24 cellular contexts compared by ENCODE assay signal in the genomic region with DNA sequence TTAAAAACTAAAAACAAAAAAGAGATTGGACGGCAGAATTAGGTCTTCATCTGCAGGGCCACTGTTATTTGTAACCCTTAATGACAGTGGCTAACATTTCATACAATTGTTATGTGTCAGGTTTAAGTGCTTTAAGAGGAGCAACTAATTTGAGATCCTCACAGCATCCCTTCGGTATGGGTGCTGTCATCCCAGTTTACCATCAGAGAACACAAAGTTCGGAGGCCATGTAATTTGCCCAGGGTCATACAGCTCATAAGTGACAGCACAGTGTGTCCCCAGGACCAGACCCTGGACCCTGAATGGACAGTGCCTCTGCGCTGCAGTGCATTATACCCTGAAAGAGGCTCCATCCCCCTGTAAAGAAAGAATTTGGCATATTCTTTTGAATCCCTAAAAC.
A peak's percentile ranks its signal among the peaks of the same experiment; 100 is the strongest.
DNase-seq lines count a peak whose midpoint lies in the region; ATAC-seq, FAIRE-seq and TF ChIP-seq lines count a peak whose summit lies in the region.
"Had no signal": no experiment of that assay in that cellular context is flagged by ENCODE, and none has a peak within 500 bp of the region (broad histone marks: within the 10 kb centered on the region; RNA-seq: fewer than 3 reads in every experiment).

No MANE protein-coding gene starts in this region.

- CTCF ChIA-PET in Caco-2 (lab: Charles Lee) (interaction anchor here (1.5 kb wide), 1 partner anchor 23 kb away, joined by 5 read pairs; no protein-coding TSS in a partner anchor), Panc1 (lab: Charles Lee) (no interaction called here)

- no peaks in the 10 kb centered on the region for H3K9me3 ChIP-seq in Caco-2
- H3K9me3 ChIP-seq in Panc1 (ENCODE audit: control insufficient read depth, insufficient read depth, low read depth, low read length) = no peaks in the 10 kb centered on the region
- no peaks in the 10 kb centered on the region for H3K9me3 ChIP-seq in gastroesophageal sphincter
- no peaks in the 10 kb centered on the region for H3K9me3 ChIP-seq in gastrocnemius medialis
- H3K9me3 ChIP-seq in kidney (ENCODE audit: control insufficient read depth in 1 of 2, low read length in 2 of 2) = no peaks in the 10 kb centered on the region
- H3K9me3 ChIP-seq: breast epithelium, colonic mucosa, esophagus squamous epithelium, HAP-1, lower lobe of right lung had no signal

- TF ChIP-seq CTCF in Caco-2 (IDR thresholded peaks at IDR 0.05; ENCODE audit: insufficient read depth in 1 of 2, low read depth in 1 of 2, low read length in 1 of 2, severe bottlenecking in 1 of 2, unreplicated experiment in 1 of 2) (no peak), Panc1 (IDR thresholded peaks at IDR 0.05) (no peak), gastroesophageal sphincter (IDR thresholded peaks at IDR 0.05) (no peak), gastrocnemius medialis (IDR thresholded peaks at IDR 0.05 in 4 of 5, conservative IDR thresholded peaks at IDR 0.05 in 1 of 5) (no peak), kidney (IDR thresholded peaks at IDR 0.05; ENCODE audit: borderline replicate concordance, extremely low read depth, insufficient read depth) (no peak)

- POLR2A ChIA-PET in Caco-2 (lab: Charles Lee) = interaction anchor here (1.1 kb wide), 1 partner anchor 9 kb away, joined by 3 read pairs; no protein-coding TSS in a partner anchor
- POLR2A ChIA-PET in Panc1 (lab: Charles Lee) = interaction anchor here (0.6 kb wide), 1 partner anchor 10 kb away, joined by 3 read pairs; no protein-coding TSS in a partner anchor

- no peak for TF ChIP-seq EP300 in gastroesophageal sphincter (IDR thresholded peaks at IDR 0.05)

- ATAC-seq in Panc1 (no peak), gastroesophageal sphincter (no peak), gastrocnemius medialis (no peak)
- ATAC-seq: activated CD8-positive, alpha-beta T cell treated with anti-CD3 and anti-CD28 coated beads, Interleukin-2, amount 10 ng/mL, durations not matched to agents 7 days and 5 days had no signal

- BruUV-seq in Caco-2 (replicated peaks; lab: Mats Ljungman, UMichigan) = no TSS peak
- BruUV-seq in Panc1 (replicated peaks; lab: Mats Ljungman, UMichigan) = no TSS peak

- H3K36me3 Mint-ChIP-seq in Caco-2 (ENCODE audit: insufficient read depth, unreplicated experiment) = peaks cover 98% of the 10 kb centered on the region
- H3K36me3 Mint-ChIP-seq: CD14-positive monocyte had no signal

- in situ Hi-C loops in Panc1 (cut with HindIII; ENCODE audit: low pct_unique_long_range_greater_than_20kb, low sequenced_read_pairs) = no loop called here
- in situ Hi-C loops in gastrocnemius medialis (cut with MboI; ENCODE audit: low sequenced_read_pairs in 4 of 4) = no loop called here

- 86 to 95% methylated on average over 1 to 2 of the region's 4 CpGs for WGBS in gastroesophageal sphincter (ENCODE audit: low coverage in 1 of 2), 2 donors

- intact Hi-C loops in Caco-2 (cut with micrococcal nuclease; ENCODE audit: unreplicated experiment) (no loop called here), Panc1 (cut with micrococcal nuclease; ENCODE audit: unreplicated experiment) (no loop called here), gastrocnemius medialis (cut with DNase I; ENCODE audit: low total_unique reads) (no loop called here), kidney (cut with DNase I) (no loop called here)

- H3K36me3 ChIP-seq in Caco-2 (ENCODE audit: control insufficient read depth, insufficient read depth, low read length) = no peaks in the 10 kb centered on the region
- H3K36me3 ChIP-seq in Panc1 (ENCODE audit: control insufficient read depth, insufficient read depth, low read length) = peaks cover 71% of the 10 kb centered on the region
- peaks cover 0 to 50% of the 10 kb centered on the region in 2 donors for H3K36me3 ChIP-seq in gastroesophageal sphincter
- H3K36me3 ChIP-seq in gastrocnemius medialis = peaks cover 0 to 46% of the 10 kb centered on the region in 2 donors
- peaks cover 17 to 29% of the 10 kb centered on the region in 2 donors for H3K36me3 ChIP-seq in kidney (ENCODE audit: control insufficient read depth in 1 of 2, insufficient read depth in 2 of 2, low read length in 2 of 2)
- H3K36me3 ChIP-seq: colonic mucosa had no signal

- H3K9ac ChIP-seq in kidney (ENCODE audit: low read length in 2 of 2) = no peak overlapping the region

- H3K4me1 Mint-ChIP-seq in Caco-2 (ENCODE audit: low read depth, unreplicated experiment) = peaks cover 79% of the 10 kb centered on the region

- DNase-seq in Caco-2 = no peak
- DNase-seq in Panc1 (ENCODE audit: low read depth, low spot score) = no peak
- no peak for DNase-seq in gastrocnemius medialis
- no peak for DNase-seq in NCI-H345 (lab: John Stamatoyannopoulos, UW)
- no peak for DNase-seq in kidney
- DNase-seq in medulla oblongata (ENCODE audit: extremely low spot score) = no peak
- DNase-seq: activated CD4-positive, alpha-beta T cell treated with anti-CD3 and anti-CD28 coated beads for 1 hour; activated CD8-positive, alpha-beta T cell treated with anti-CD3 and anti-CD28 coated beads, Interleukin-2, amount 10 ng/mL, durations not matched to agents 7 days and 5 days; activated gamma-delta T cell; activated T-cell treated with anti-CD3 and anti-CD28 coated beads for 4 hours; colonic mucosa; esophagus squamous epithelium; lower lobe of right lung; NCI-H1092; NCI-H1930; NCI-H226; NCI-H748 treated with DMSO at 0.1 percent for 48 hours; SHP77 treated with DMSO at 0.1 percent for 48 hours had no signal

- no peak for TF ChIP-seq POLR2A in gastroesophageal sphincter (IDR thresholded peaks at IDR 0.05)
- no peak for TF ChIP-seq POLR2A in gastrocnemius medialis (IDR thresholded peaks at IDR 0.05)

- H3K27me3 ChIP-seq in Caco-2 (replicated peaks; ENCODE audit: control insufficient read depth, insufficient read depth, low read length) (no peaks in the 10 kb centered on the region), Panc1 (ENCODE audit: control insufficient read depth, insufficient read depth, low read length) (no peaks in the 10 kb centered on the region), gastroesophageal sphincter (no peaks in the 10 kb centered on the region), gastrocnemius medialis (no peaks in the 10 kb centered on the region)
- H3K27me3 ChIP-seq: breast epithelium, colonic mucosa, esophagus squamous epithelium had no signal

- H3K4me3 ChIP-seq in Caco-2 (ENCODE audit: low read depth, low read length) = no peak overlapping the region
- no peak overlapping the region for H3K4me3 ChIP-seq in Panc1 (ENCODE audit: low read depth in 2 of 2, low read length in 2 of 2)
- H3K4me3 ChIP-seq in gastroesophageal sphincter = no peak overlapping the region
- H3K4me3 ChIP-seq in gastrocnemius medialis = no peak overlapping the region
- H3K4me3 ChIP-seq in kidney (ENCODE audit: low read length in 2 of 2) = no peak overlapping the region
- H3K4me3 ChIP-seq: breast epithelium, colonic mucosa, esophagus squamous epithelium, HAP-1, lower lobe of right lung had no signal

- H3K4me1 ChIP-seq in Caco-2 (peaks cover 95% of the 10 kb centered on the region), Panc1 (ENCODE audit: control insufficient read depth, insufficient read depth, low read length) (peaks cover 85% of the 10 kb centered on the region), gastroesophageal sphincter (peaks cover 26 to 73% (median 50%) of the 10 kb centered on the region in 3 donors), gastrocnemius medialis (peaks cover 53 to 58% of the 10 kb centered on the region in 2 donors), kidney (ENCODE audit: control insufficient read depth in 1 of 2, insufficient read depth in 1 of 2, low read depth in 1 of 2, low read length in 2 of 2) (peaks cover 11 to 33% of the 10 kb centered on the region in 2 donors)
- H3K4me1 ChIP-seq: colonic mucosa had no signal

- no peaks in the 10 kb centered on the region for H3K27me3 Mint-ChIP-seq in Caco-2 (ENCODE audit: insufficient read depth, unreplicated experiment)

- H3K9me3 Mint-ChIP-seq in Caco-2 (ENCODE audit: unreplicated experiment) = no peaks in the 10 kb centered on the region

- H3K27ac Mint-ChIP-seq in Caco-2 (ENCODE audit: unreplicated experiment) = peak overlapping the region; percentile 83
- H3K27ac Mint-ChIP-seq: activated CD8-positive, alpha-beta T cell treated with anti-CD3 and anti-CD28 coated beads, Interleukin-2, amount 10 ng/mL, durations not matched to agents 7 days and 5 days; CD14-positive monocyte had no signal

- no peak overlapping the region for H3K4me3 Mint-ChIP-seq in Caco-2 (ENCODE audit: unreplicated experiment)
- H3K4me3 Mint-ChIP-seq: activated CD8-positive, alpha-beta T cell treated with anti-CD3 and anti-CD28 coated beads, Interleukin-2, amount 10 ng/mL, durations not matched to agents 7 days and 5 days; CD14-positive monocyte had no signal

- peak overlapping the region; percentile 98 for H3K27ac ChIP-seq in Panc1 (ENCODE audit: low read length)
- H3K27ac ChIP-seq in gastroesophageal sphincter = peak overlapping the region in 3 of 4 donors; percentile 80 to 86 (median 82)
- peak overlapping the region in 3 of 4 donors; percentile 57 to 64 (median 64) for H3K27ac ChIP-seq in gastrocnemius medialis
- no peak overlapping the region for H3K27ac ChIP-seq in kidney (ENCODE audit: low read depth in 2 of 2, low read length in 2 of 2)
- H3K27ac ChIP-seq: colonic mucosa, HL-60, lower lobe of right lung had no signal

- FAIRE-seq in kidney (lab: Jason Lieb, UNC) = no peak
- FAIRE-seq: keratinocyte had no signal

Comparison
In these comparisons a context has a peak if more than half of its experiments do, and no peak if none do; other contexts are left out.
1. H3K27ac ChIP-seq: peak in Panc1 (single experiment), gastroesophageal sphincter (3 of 4) and gastrocnemius medialis (3 of 4); none in kidney (0 of 2).